Comparison of ENCODE assay signal across 17 cellular contexts in the genomic region with DNA sequence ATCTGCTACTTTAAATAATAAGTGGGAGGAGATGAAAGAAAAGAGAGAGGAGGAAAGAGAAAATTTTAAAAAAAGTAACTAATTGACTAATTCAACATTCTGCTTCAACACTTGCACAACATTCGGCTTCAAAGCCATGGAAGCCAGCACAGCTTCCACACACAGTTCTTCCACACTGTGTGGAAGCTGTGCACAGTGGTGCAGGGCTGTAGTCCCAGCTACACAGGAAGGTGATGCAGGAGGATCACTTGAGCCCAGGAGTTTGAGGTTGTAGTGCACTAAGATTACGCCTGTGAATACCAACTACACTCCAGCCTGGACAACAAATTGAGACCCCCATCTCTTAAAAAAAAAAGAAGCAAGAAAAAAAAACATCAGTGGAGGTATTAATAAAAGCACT.
DNase-seq lines count a peak whose midpoint lies in the region; ATAC-seq and TF ChIP-seq lines count a peak whose summit lies in the region.
"Had no signal": no experiment of that assay in that cellular context is flagged by ENCODE, and none has a peak within 500 bp of the region (broad histone marks: within the 10 kb centered on the region; RNA-seq: fewer than 3 reads in every experiment).

No MANE protein-coding gene starts in this region.

- no peak overlapping the region for H2BK15ac ChIP-seq in neuronal stem cell (ENCODE audit: low read length)

- H3K79me2 ChIP-seq in hepatocyte = peaks cover 10% of the 10 kb centered on the region

- no peak overlapping the region for H3K27ac ChIP-seq in neuronal stem cell (replicated peaks; ENCODE audit: low read length)
- H3K27ac ChIP-seq in hepatocyte = no peak overlapping the region
- H3K27ac ChIP-seq in tibial nerve = no peak overlapping the region
- H3K27ac ChIP-seq: 22Rv1 had no signal

- H3K14ac ChIP-seq in neuronal stem cell (ENCODE audit: low read length) = peak overlapping the region; percentile 6

- H3K4me3 Mint-ChIP-seq in activated CD8-positive, alpha-beta memory T cell treated with anti-CD3 and anti-CD28 coated beads, Interleukin-2, amount 10 ng/mL, durations not matched to agents 7 days and 5 days = no peak overlapping the region
- H3K4me3 Mint-ChIP-seq in WTC11 = no peak overlapping the region
- H3K4me3 Mint-ChIP-seq in natural killer cell treated with Interleukin-12 subunit alpha and Interleukin-12 subunit beta and Interleukin-15 and Interleukin-18, amount 100 ng/mL, for 72 hours = no peak overlapping the region
- H3K4me3 Mint-ChIP-seq: CD4-positive, alpha-beta memory T cell had no signal

- H3K27me3 ChIP-seq in neuronal stem cell (ENCODE audit: control insufficient read depth in 3 of 3, insufficient read depth in 3 of 3, low read depth in 1 of 3, low read length in 3 of 3) = no peaks in the 10 kb centered on the region
- no peaks in the 10 kb centered on the region for H3K27me3 ChIP-seq in hepatocyte
- H3K27me3 ChIP-seq in tibial nerve = no peaks in the 10 kb centered on the region

- peaks cover 19% of the 10 kb centered on the region for H3K36me3 Mint-ChIP-seq in activated CD8-positive, alpha-beta memory T cell treated with anti-CD3 and anti-CD28 coated beads, Interleukin-2, amount 10 ng/mL, durations not matched to agents 7 days and 5 days
- H3K36me3 Mint-ChIP-seq in WTC11 = peaks cover 26% of the 10 kb centered on the region
- H3K36me3 Mint-ChIP-seq in natural killer cell treated with Interleukin-12 subunit alpha and Interleukin-12 subunit beta and Interleukin-15 and Interleukin-18, amount 100 ng/mL, for 72 hours = peaks cover 12% of the 10 kb centered on the region

- CTCF ChIA-PET in activated CD8-positive, alpha-beta memory T cell treated with anti-CD3 and anti-CD28 coated beads, Interleukin-2, amount 10 ng/mL, durations not matched to agents 7 days and 5 days (lab: Charles Lee) = interaction anchor here (0.8 to 1.4 kb wide), 4 partner anchors 44 to 244 kb away, joined by 3 to 4 read pairs (median 3); no protein-coding TSS in a partner anchor
- CTCF ChIA-PET in WTC11 (lab: Charles Lee) = no interaction called here

- H2AK5ac ChIP-seq in neuronal stem cell (ENCODE audit: low read depth, low read length) = no peak overlapping the region

- no peak overlapping the region for H4K8ac ChIP-seq in neuronal stem cell (ENCODE audit: low read depth, low read length)

- H3K18ac ChIP-seq in neuronal stem cell (ENCODE audit: low read length) = no peak overlapping the region

- H2BK12ac ChIP-seq in neuronal stem cell (ENCODE audit: low read length) = no peak overlapping the region

- peaks cover 4 to 72% of the 10 kb centered on the region in 2 donors for H3K36me3 ChIP-seq in neuronal stem cell (replicated peaks in 1 of 2; ENCODE audit: control insufficient read depth in 2 of 2, insufficient read depth in 2 of 2, low read length in 2 of 2)
- H3K36me3 ChIP-seq in hepatocyte (replicated peaks; ENCODE audit: insufficient read depth, low read depth) = no peaks in the 10 kb centered on the region
- peaks cover 0 to 28% (median 0%) of the 10 kb centered on the region in 3 donors for H3K36me3 ChIP-seq in tibial nerve

- no CpG with 5 or more reads among the region's 2 CpGs for WGBS in neuronal stem cell (ENCODE audit: extremely low coverage in 2 of 2, insufficient read length in 2 of 2, insufficient replicate concordance in 1 of 2), 2 donors
- WGBS in hepatocyte (ENCODE audit: low lambda C conversion rate, missing lambda C conversion rate) = 95% methylated on average over 2 of the region's 2 CpGs
- 94% methylated on average over 2 of the region's 2 CpGs for WGBS in tibial nerve, 2 donors

- H2BK5ac ChIP-seq in neuronal stem cell (ENCODE audit: low read length) = no peak overlapping the region

- no peak overlapping the region for H2AFZ ChIP-seq in neuronal stem cell (ENCODE audit: low read length)
- no peak overlapping the region for H2AFZ ChIP-seq in hepatocyte

- H3K9ac ChIP-seq in neuronal stem cell (ENCODE audit: low read depth, low read length, poor library complexity) = no peak overlapping the region

- H3K27me3 Mint-ChIP-seq in activated CD8-positive, alpha-beta memory T cell treated with anti-CD3 and anti-CD28 coated beads, Interleukin-2, amount 10 ng/mL, durations not matched to agents 7 days and 5 days = no peaks in the 10 kb centered on the region
- no peaks in the 10 kb centered on the region for H3K27me3 Mint-ChIP-seq in WTC11 (ENCODE audit: low read depth)
- no peaks in the 10 kb centered on the region for H3K27me3 Mint-ChIP-seq in natural killer cell treated with Interleukin-12 subunit alpha and Interleukin-12 subunit beta and Interleukin-15 and Interleukin-18, amount 100 ng/mL, for 72 hours
- H3K27me3 Mint-ChIP-seq: CD4-positive, alpha-beta memory T cell had no signal

- H3K4me1 ChIP-seq in neuronal stem cell (ENCODE audit: control insufficient read depth in 2 of 2, insufficient read depth in 1 of 2, low read depth in 1 of 2, low read length in 2 of 2) (no peaks in the 10 kb centered on the region), hepatocyte (ENCODE audit: insufficient read depth) (no peaks in the 10 kb centered on the region), tibial nerve (no peaks in the 10 kb centered on the region)

- no peak overlapping the region for H2BK120ac ChIP-seq in neuronal stem cell (ENCODE audit: low read depth, low read length)

- no peaks in the 10 kb centered on the region for H3K4me1 Mint-ChIP-seq in activated CD8-positive, alpha-beta memory T cell treated with anti-CD3 and anti-CD28 coated beads, Interleukin-2, amount 10 ng/mL, durations not matched to agents 7 days and 5 days
- H3K4me1 Mint-ChIP-seq in WTC11 = no peaks in the 10 kb centered on the region
- peaks cover 0 to 3% of the 10 kb centered on the region in 2 donors for H3K4me1 Mint-ChIP-seq in natural killer cell treated with Interleukin-12 subunit alpha and Interleukin-12 subunit beta and Interleukin-15 and Interleukin-18, amount 100 ng/mL, for 72 hours (ENCODE audit: low read depth in 2 of 2)

- no peak for TF ChIP-seq CTCF in WTC11 (IDR thresholded peaks at IDR 0.05)
- no peak for TF ChIP-seq CTCF in hepatocyte (IDR thresholded peaks at IDR 0.05; ENCODE audit: poor library complexity)
- no peak for TF ChIP-seq CTCF in tibial nerve (IDR thresholded peaks at IDR 0.05)

- no peaks in the 10 kb centered on the region for H3K9me2 ChIP-seq in hepatocyte (replicated peaks; ENCODE audit: insufficient read depth)

- no peak for TF ChIP-seq EP300 in tibial nerve (IDR thresholded peaks at IDR 0.05)

- no peak for DNase-seq in activated CD8-positive, alpha-beta memory T cell treated with anti-CD3 and anti-CD28 coated beads, Interleukin-2, amount 10 ng/mL, durations not matched to agents 7 days and 5 days
- DNase-seq in activated CD8-positive, alpha-beta memory T cell treated with anti-CD3 and anti-CD28 coated beads, Interleukin-2, amount 50 U/mL, for 4 hours = no peak
- DNase-seq in Ammon's horn (ENCODE audit: low spot score) = peak; percentile 7
- DNase-seq in WTC11 (ENCODE audit: low spot score) = no peak
- no peak for DNase-seq in neuronal stem cell (ENCODE audit: low spot score)
- DNase-seq in hepatocyte (ENCODE audit: low spot score) = no peak
- no peak for DNase-seq in tibial nerve (ENCODE audit: low spot score in 2 of 2)
- no peak for DNase-seq in natural killer cell treated with Interleukin-12 subunit alpha and Interleukin-12 subunit beta and Interleukin-15 and Interleukin-18, amount 100 ng/mL, for 72 hours (ENCODE audit: low spot score)
- DNase-seq: C1 segment of cervical spinal cord; Calu3; CD4-positive, alpha-beta memory T cell; COR-L47; DMS153; DND-41; GOT3; HCEC 1CT had no signal

- H3K4me2 ChIP-seq in neuronal stem cell (ENCODE audit: insufficient read depth, low read length, poor library complexity, severe bottlenecking) (no peak overlapping the region), hepatocyte (no peak overlapping the region)

- H3K4me3 ChIP-seq in neuronal stem cell (ENCODE audit: low read length in 2 of 2) (no peak overlapping the region), hepatocyte (no peak overlapping the region), tibial nerve (no peak overlapping the region)

- H3K9me3 ChIP-seq in neuronal stem cell (replicated peaks in 1 of 2; ENCODE audit: control insufficient read depth in 2 of 2, insufficient read depth in 1 of 2, low read depth in 1 of 2, low read length in 2 of 2) (no peaks in the 10 kb centered on the region), hepatocyte (ENCODE audit: low read depth) (no peaks in the 10 kb centered on the region), tibial nerve (no peaks in the 10 kb centered on the region)

- no peaks in the 10 kb centered on the region for H4K20me1 ChIP-seq in hepatocyte (ENCODE audit: insufficient read depth, poor library complexity, severe bottlenecking)

- H3K79me1 ChIP-seq in neuronal stem cell (ENCODE audit: low read depth, low read length) = no peaks in the 10 kb centered on the region

- H4K91ac ChIP-seq in neuronal stem cell (ENCODE audit: low read depth, low read length, poor library complexity) = no peak overlapping the region

- H3K27ac Mint-ChIP-seq in activated CD8-positive, alpha-beta memory T cell treated with anti-CD3 and anti-CD28 coated beads, Interleukin-2, amount 10 ng/mL, durations not matched to agents 7 days and 5 days = peak overlapping the region; percentile 46
- peak overlapping the region; percentile 12; the same call in 1 of the 2 replicates for H3K27ac Mint-ChIP-seq in WTC11
- H3K27ac Mint-ChIP-seq in natural killer cell treated with Interleukin-12 subunit alpha and Interleukin-12 subunit beta and Interleukin-15 and Interleukin-18, amount 100 ng/mL, for 72 hours = peak overlapping the region in 1 of 2 donors; percentile 42

- H3K23ac ChIP-seq in neuronal stem cell (ENCODE audit: low read depth, low read length, poor library complexity) = no peak overlapping the region

- no peak for ATAC-seq in activated CD8-positive, alpha-beta memory T cell treated with anti-CD3 and anti-CD28 coated beads, Interleukin-2, amount 10 ng/mL, durations not matched to agents 7 days and 5 days
- ATAC-seq in WTC11 = no peak
- ATAC-seq in natural killer cell treated with Interleukin-12 subunit alpha and Interleukin-12 subunit beta and Interleukin-15 and Interleukin-18, amount 100 ng/mL, for 72 hours = no peak

- POLR2A ChIA-PET in WTC11 (lab: Charles Lee) = no interaction called here

- no peaks in the 10 kb centered on the region for H3K9me3 Mint-ChIP-seq in activated CD8-positive, alpha-beta memory T cell treated with anti-CD3 and anti-CD28 coated beads, Interleukin-2, amount 10 ng/mL, durations not matched to agents 7 days and 5 days (ENCODE audit: low read depth)
- no peaks in the 10 kb centered on the region for H3K9me3 Mint-ChIP-seq in WTC11
- H3K9me3 Mint-ChIP-seq in natural killer cell treated with Interleukin-12 subunit alpha and Interleukin-12 subunit beta and Interleukin-15 and Interleukin-18, amount 100 ng/mL, for 72 hours = no peaks in the 10 kb centered on the region
- H3K9me3 Mint-ChIP-seq: CD4-positive, alpha-beta memory T cell had no signal

- no peak for TF ChIP-seq POLR2A in tibial nerve (IDR thresholded peaks at IDR 0.05)

- no peak overlapping the region for H3K4ac ChIP-seq in neuronal stem cell (ENCODE audit: low read length)

TF ChIP-seq in WTC11, 78 proteins besides CTCF, POLR2A, EP300 and RAD21 (continues in another document):
- TF ChIP-seq, protein P1, sequence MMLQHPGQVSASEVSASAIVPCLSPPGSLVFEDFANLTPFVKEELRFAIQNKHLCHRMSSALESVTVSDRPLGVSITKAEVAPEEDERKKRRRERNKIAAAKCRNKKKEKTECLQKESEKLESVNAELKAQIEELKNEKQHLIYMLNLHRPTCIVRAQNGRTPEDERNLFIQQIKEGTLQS (CRISPR knock-in tag; conservative IDR thresholded peaks at IDR 0.05) = no peak
